Comparison of ENCODE assay signal across 11 cellular contexts in the genomic region with DNA sequence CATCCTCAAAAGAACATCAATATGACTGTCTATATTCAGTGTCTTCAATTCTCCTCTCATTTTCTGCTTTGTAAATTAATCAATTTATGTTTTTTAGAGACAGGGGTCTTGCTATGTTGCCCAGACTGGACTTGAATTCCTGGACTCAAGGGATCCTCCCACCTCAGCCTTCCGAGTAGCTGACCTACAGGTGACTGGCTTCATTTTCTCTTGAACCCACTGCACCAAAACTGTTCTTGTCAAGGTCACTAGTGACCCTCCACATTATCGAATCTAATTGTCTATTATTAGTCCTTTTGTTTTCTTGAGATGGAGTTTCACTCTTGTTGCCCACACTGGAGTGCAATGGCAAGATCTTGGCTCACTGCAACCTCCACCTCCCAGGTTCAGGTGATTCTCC.
"Had no signal": no experiment of that assay in that cellular context is flagged by ENCODE, and none has a peak within 500 bp of the region (broad histone marks: within the 10 kb centered on the region; RNA-seq: fewer than 3 reads in every experiment).

No MANE protein-coding gene starts in this region.

- ATAC-seq: GM23338, HCT116 had no signal

- H3K27ac ChIP-seq: GM23248 had no signal

- H3K9me3 ChIP-seq: HAP-1 had no signal

- H3K4me2 ChIP-seq: GM23338 had no signal

- H3K9me3 Mint-ChIP-seq: H9, HFFc6 had no signal

- FAIRE-seq: H1, H54 had no signal

- H3K4me3 ChIP-seq: GM23248, GM23338, HAP-1 had no signal

- H3K4me3 Mint-ChIP-seq: GM23338, H9, HFFc6 had no signal

- H2AFZ ChIP-seq: GM23248, GM23338 had no signal

- H3K9ac ChIP-seq: GM23248 had no signal

- DNase-seq: GM23248, GOT3, H7, H9, HCEC 1CT, HFFc6 had no signal

- H3K27ac Mint-ChIP-seq: GM23338, H9, HFFc6 had no signal

- H3K36me3 ChIP-seq: HAP-1 had no signal
